Comparison of ENCODE assay signal across 12 cellular contexts in genomic region chr16:2196981-2197511, GRCh38. TPM values are rescaled to one million over a fixed set of nuclear protein-coding genes. Genes with fewer than 3 reads are reported as not detected.
DNase-seq lines count a peak whose midpoint lies in the region; ATAC-seq, FAIRE-seq and TF ChIP-seq lines count a peak whose summit lies in the region.
"Had no signal": no experiment of that assay in that cellular context is flagged by ENCODE, and none has a peak within 500 bp of the region (broad histone marks: within the 10 kb centered on the region; RNA-seq: fewer than 3 reads in every experiment).

No MANE protein-coding gene starts in this region.

- POLR2A ChIA-PET in A549 (lab: Yijun Ruan, JAX), result interaction anchor here (1.5 kb wide), 1 partner anchor 42 kb away, joined by 3 read pairs; the partner anchor contains the start of gene TRAF7

- intact Hi-C loops in breast epithelium (cut with DNase I; ENCODE audit: low total_unique reads) (no loop called here), natural killer cell (cut with micrococcal nuclease) (no loop called here)

- H3K27me3 ChIP-seq in GM23338 (ENCODE audit: insufficient read depth), result peaks cover 52% of the 10 kb centered on the region
- H3K27me3 ChIP-seq in breast epithelium, result no peaks in the 10 kb centered on the region
- no peaks in the 10 kb centered on the region for H3K27me3 ChIP-seq in Karpas-422 (ENCODE audit: low read length)

- TF ChIP-seq POLR2A in A549 (IDR thresholded peaks at IDR 0.05; ENCODE audit: low read length) (no peak), breast epithelium (IDR thresholded peaks at IDR 0.05) (no peak)

- no peak for ATAC-seq in A549
- peak; percentile 4; the same call in 2 of the 3 replicates for ATAC-seq in GM23338
- ATAC-seq in natural killer cell, result no peak
- no peak for ATAC-seq in GM18868 (IDR thresholded peaks at IDR 0.05; ENCODE audit: unreplicated experiment)

- DNase-seq in A549 (ENCODE audit: low read depth in 1 of 2, low spot score in 1 of 2) (no peak), GM23338 (ENCODE audit: low spot score) (no peak), breast epithelium (ENCODE audit: low spot score in 2 of 2) (no peak), natural killer cell (no peak), GM19238 (ENCODE audit: insufficient read length, low spot score) (no peak), Karpas-422 (no peak), cortex of kidney (lab: John Stamatoyannopoulos, UW) (no peak)
- DNase-seq: islet precursor cell, NCI-H187 treated with DMSO at 0.1 percent for 48 hours had no signal

- no peaks in the 10 kb centered on the region for H3K9me3 ChIP-seq in A549
- no peaks in the 10 kb centered on the region for H3K9me3 ChIP-seq in breast epithelium
- H3K9me3 ChIP-seq in Karpas-422 (ENCODE audit: low read length), result no peaks in the 10 kb centered on the region

- TF ChIP-seq CTCF in A549 (IDR thresholded peaks at IDR 0.05), result no peak
- TF ChIP-seq CTCF in GM23338 (conservative IDR thresholded peaks at IDR 0.05; ENCODE audit: low read depth in 2 of 2), result no peak
- no peak for TF ChIP-seq CTCF in breast epithelium (IDR thresholded peaks at IDR 0.05)
- TF ChIP-seq CTCF in natural killer cell (IDR thresholded peaks at IDR 0.05), result no peak

- H2AFZ ChIP-seq in GM23338 (peak overlapping the region; percentile 74), Karpas-422 (ENCODE audit: low read length) (no peak overlapping the region)

- H3K9me3 Mint-ChIP-seq in GM23338 (no peaks in the 10 kb centered on the region), natural killer cell (no peaks in the 10 kb centered on the region)

- H3K27me3 Mint-ChIP-seq in GM23338 (ENCODE audit: insufficient read depth, low read depth, poor library complexity), result peaks cover 33% of the 10 kb centered on the region
- peaks cover 11 to 26% of the 10 kb centered on the region in 2 donors for H3K27me3 Mint-ChIP-seq in natural killer cell (ENCODE audit: low read depth in 2 of 2)

- H3K4me1 ChIP-seq in A549 (peaks cover 18% of the 10 kb centered on the region), GM23338 (ENCODE audit: insufficient read depth) (no peaks in the 10 kb centered on the region; the same call in 1 of the 2 replicates), breast epithelium (peaks cover 5 to 14% of the 10 kb centered on the region in 2 donors), Karpas-422 (ENCODE audit: low read length) (peaks cover 9% of the 10 kb centered on the region)

- H3K27ac ChIP-seq in A549 (peak overlapping the region; percentile 54 to 86; a peak in 4 of 6 replicates), GM23338 (ENCODE audit: low read depth) (no peak overlapping the region), breast epithelium (no peak overlapping the region), Karpas-422 (ENCODE audit: low read length) (no peak overlapping the region)
- H3K27ac ChIP-seq: epithelial cell of prostate had no signal

- H3K36me3 ChIP-seq in GM23338 (ENCODE audit: insufficient read depth) (no peaks in the 10 kb centered on the region), breast epithelium (no peaks in the 10 kb centered on the region), Karpas-422 (ENCODE audit: insufficient read depth, low read length) (no peaks in the 10 kb centered on the region)

- no peak for TF ChIP-seq RAD21 in A549 (conservative IDR thresholded peaks at IDR 0.05 in 1 of 2, IDR thresholded peaks at IDR 0.05 in 1 of 2)

- H3K36me3 Mint-ChIP-seq in GM23338 (ENCODE audit: low read depth) (no peaks in the 10 kb centered on the region; the same call in 2 of the 3 replicates), natural killer cell (no peaks in the 10 kb centered on the region)

- H3K4me2 ChIP-seq in A549, result peak overlapping the region; percentile 97
- H3K4me2 ChIP-seq in GM23338, result peak overlapping the region; percentile 81
- no peak overlapping the region for H3K4me2 ChIP-seq in Karpas-422 (ENCODE audit: low read depth, low read length, poor library complexity, severe bottlenecking)

- no peaks in the 10 kb centered on the region for H3F3A ChIP-seq in GM23338 (replicated peaks; ENCODE audit: low read depth)

- no peaks in the 10 kb centered on the region for H3K4me1 Mint-ChIP-seq in GM23338
- H3K4me1 Mint-ChIP-seq in natural killer cell, result peaks cover 0 to 5% of the 10 kb centered on the region in 2 donors

- H3K9me2 ChIP-seq in GM23338 (ENCODE audit: insufficient read depth) (no peaks in the 10 kb centered on the region), Karpas-422 (replicated peaks; ENCODE audit: insufficient read depth, low read length) (no peaks in the 10 kb centered on the region)

- no peak for TF ChIP-seq EP300 in A549 (IDR thresholded peaks at IDR 0.05)

- H3K4me3 ChIP-seq in A549 (peak overlapping the region; percentile 58), GM23338 (peak overlapping the region; percentile 53), breast epithelium (peak overlapping the region; percentile 7 to 85 (median 44)), Karpas-422 (ENCODE audit: low read length) (no peak overlapping the region)

- H3K79me2 ChIP-seq in GM23338 (replicated peaks; ENCODE audit: insufficient read depth) (no peaks in the 10 kb centered on the region), Karpas-422 (ENCODE audit: low read length) (no peaks in the 10 kb centered on the region)

- H3K9ac ChIP-seq in Karpas-422 (ENCODE audit: low read length), result no peak overlapping the region

- no peak for FAIRE-seq in A549 (lab: Jason Lieb, UNC)

- H3K27ac Mint-ChIP-seq in GM23338 (no peak overlapping the region), natural killer cell (no peak overlapping the region)

- WGBS in A549 (ENCODE audit: missing lambda C conversion rate), result 77% methylated on average over 16 of the region's 32 CpGs

- CTCF ChIA-PET in A549 (lab: Yijun Ruan, JAX), result interaction anchor here (0.5 to 5.0 kb wide), 3 partner anchors 20 to 217 kb away, joined by 3 to 33 read pairs (median 4); partner anchors contain the start of gene ECI1

- no peaks in the 10 kb centered on the region for H4K20me1 ChIP-seq in GM23338 (replicated peaks; ENCODE audit: insufficient read depth)
- peaks cover 4% of the 10 kb centered on the region; the same call in 1 of the 2 replicates for H4K20me1 ChIP-seq in Karpas-422 (ENCODE audit: insufficient read depth, low read depth, low read length)

- H3K4me3 Mint-ChIP-seq in GM23338 (peak overlapping the region; percentile 63), natural killer cell (peak overlapping the region; percentile 77)

RNA-seq across cellular contexts. Expression of gene CASKIN1, which starts 0.6 kb away (rescaled TPM):
- polyA plus RNA-seq in A549 (2011; rRNA removed), result 0.13 and 0.27 TPM in 2 replicates
- polyA plus RNA-seq in A549 (2012; cell fraction: cytosol; rRNA removed), result 0.75 and 1.2 TPM in 2 replicates
- 4.4 and 5.5 TPM in 2 replicates for polyA plus RNA-seq in A549 (2012; cell fraction: nucleus; rRNA removed)
- polyA plus RNA-seq in A549 (2017; fragmentation: RNase III; extraction: RNeasy Plus Mini Kit Qiagen cat#74134 plus additional on column Dnase treatment), result 0.72 to 1.0 TPM (median 0.87 TPM) in 3 replicates
- 0.58 and 0.95 TPM in 2 replicates for polyA minus RNA-seq in A549 (2011; rRNA and poly(A)+ RNA removed)
- 2.4 and 6.2 TPM in 2 replicates for total RNA-seq in GM23338 (2014; rRNA removed; shearing (Covaris generic))
- polyA plus RNA-seq in GM23338 (2016; fragmentation: Nextera tagmentation; extraction: Ambion mirVana), result 1.0 TPM in 2 replicates
- total RNA-seq in breast epithelium, result under 1 TPM in 2 of 3 donors, not detected in 1; 0.33 to 0.44 TPM
- total RNA-seq in natural killer cell, result not detected
- 0.14 TPM in 1 of 2 replicates, not detected in the other for total RNA-seq in Karpas-422 (2014; rRNA removed; shearing (Covaris generic); ENCODE audit: low replicate concordance)
- total RNA-seq: RPMI7951 had no signal

RNA-seq across cellular contexts. Expression of gene MLST8, which starts 8.2 kb away (rescaled TPM):
- 46.8 and 49.5 TPM in 2 replicates for polyA plus RNA-seq in A549 (2011; rRNA removed)
- polyA plus RNA-seq in A549 (2012; cell fraction: cytosol; rRNA removed), result 104 and 110 TPM in 2 replicates
- polyA plus RNA-seq in A549 (2012; cell fraction: nucleus; rRNA removed), result 151 and 193 TPM in 2 replicates
- polyA plus RNA-seq in A549 (2017; fragmentation: RNase III; extraction: RNeasy Plus Mini Kit Qiagen cat#74134 plus additional on column Dnase treatment), result 48.4 to 53.9 TPM (median 50.4 TPM) in 3 replicates
- 56.8 and 69.3 TPM in 2 replicates for polyA minus RNA-seq in A549 (2011; rRNA and poly(A)+ RNA removed)
- total RNA-seq in GM23338 (2014; rRNA removed; shearing (Covaris generic)), result 98.1 and 138 TPM in 2 replicates
- 55.3 and 58.8 TPM in 2 replicates for polyA plus RNA-seq in GM23338 (2016; fragmentation: Nextera tagmentation; extraction: Ambion mirVana)
- total RNA-seq in breast epithelium, result 10 to 100 TPM; 42.7 to 48.1 (median 46.5) TPM
- total RNA-seq in natural killer cell, result 10 to 100 TPM; 19.7 to 30.2 (median 27.8) TPM
- total RNA-seq in Karpas-422 (2014; rRNA removed; shearing (Covaris generic); ENCODE audit: low replicate concordance), result 46.3 and 67.0 TPM in 2 replicates

RNA-seq across cellular contexts. Expression of gene BRICD5, which starts 13.6 kb away (rescaled TPM):
- polyA plus RNA-seq in A549 (2011; rRNA removed) (2.0 and 3.1 TPM in 2 replicates), A549 (2017; fragmentation: RNase III; extraction: RNeasy Plus Mini Kit Qiagen cat#74134 plus additional on column Dnase treatment) (7.4 to 11.6 TPM (median 9.1 TPM) in 3 replicates), GM23338 (2016; fragmentation: Nextera tagmentation; extraction: Ambion mirVana) (4.8 and 6.3 TPM in 2 replicates)
- polyA plus RNA-seq in A549 (2012; cell fraction: cytosol; rRNA removed), result 6.3 TPM in 2 replicates
- 65.9 and 71.3 TPM in 2 replicates for polyA plus RNA-seq in A549 (2012; cell fraction: nucleus; rRNA removed)
- 0.54 and 1.9 TPM in 2 replicates for polyA minus RNA-seq in A549 (2011; rRNA and poly(A)+ RNA removed)
- 3.8 and 5.3 TPM in 2 replicates for total RNA-seq in GM23338 (2014; rRNA removed; shearing (Covaris generic))
- total RNA-seq in breast epithelium (1 to 10 TPM; 1.4 to 7.5 (median 5.9) TPM), natural killer cell (1 to 10 TPM; 3.2 to 5.2 (median 3.6) TPM)
- total RNA-seq in Karpas-422 (2014; rRNA removed; shearing (Covaris generic); ENCODE audit: low replicate concordance), result 3.7 and 7.9 TPM in 2 replicates

RNA-seq across cellular contexts. Expression of gene PGP, which starts 17.6 kb away (rescaled TPM):
- polyA plus RNA-seq in A549 (2011; rRNA removed) (13.9 and 15.0 TPM in 2 replicates), A549 (2017; fragmentation: RNase III; extraction: RNeasy Plus Mini Kit Qiagen cat#74134 plus additional on column Dnase treatment) (27.7 to 33.7 TPM (median 31.9 TPM) in 3 replicates), GM23338 (2016; fragmentation: Nextera tagmentation; extraction: Ambion mirVana) (44.4 and 52.1 TPM in 2 replicates)
- polyA plus RNA-seq in A549 (2012; cell fraction: cytosol; rRNA removed), result 37.0 and 52.9 TPM in 2 replicates
- 67.6 and 101 TPM in 2 replicates for polyA plus RNA-seq in A549 (2012; cell fraction: nucleus; rRNA removed)
- polyA minus RNA-seq in A549 (2011; rRNA and poly(A)+ RNA removed), result 7.6 TPM in 2 replicates
- total RNA-seq in GM23338 (2014; rRNA removed; shearing (Covaris generic)), result 59.3 and 80.3 TPM in 2 replicates
- total RNA-seq in breast epithelium (10 to 100 TPM in 2 of 3 donors, 1 to 10 TPM in 1; 9.1 to 14.7 (median 12.9) TPM), natural killer cell (10 to 100 TPM in 2 of 3 donors, 1 to 10 TPM in 1; 9.7 to 12.8 (median 12.4) TPM)
- total RNA-seq in Karpas-422 (2014; rRNA removed; shearing (Covaris generic); ENCODE audit: low replicate concordance), result 26.5 and 42.1 TPM in 2 replicates

RNA-seq across cellular contexts. Expression of gene E4F1, which starts 26.3 kb away (rescaled TPM):
- 10.4 and 11.0 TPM in 2 replicates for polyA plus RNA-seq in A549 (2011; rRNA removed)
- 39.5 and 43.4 TPM in 2 replicates for polyA plus RNA-seq in A549 (2012; cell fraction: cytosol; rRNA removed)
- polyA plus RNA-seq in A549 (2012; cell fraction: nucleus; rRNA removed), result 164 and 278 TPM in 2 replicates
- 22.0 to 24.4 TPM (median 23.3 TPM) in 3 replicates for polyA plus RNA-seq in A549 (2017; fragmentation: RNase III; extraction: RNeasy Plus Mini Kit Qiagen cat#74134 plus additional on column Dnase treatment)
- 7.4 and 9.8 TPM in 2 replicates for polyA minus RNA-seq in A549 (2011; rRNA and poly(A)+ RNA removed)
- total RNA-seq in GM23338 (2014; rRNA removed; shearing (Covaris generic)), result 42.0 and 45.5 TPM in 2 replicates
- polyA plus RNA-seq in GM23338 (2016; fragmentation: Nextera tagmentation; extraction: Ambion mirVana), result 22.6 and 22.7 TPM in 2 replicates
- 10 to 100 TPM; 19.0 to 40.2 (median 34.7) TPM for total RNA-seq in breast epithelium
- 10 to 100 TPM; 43.6 to 45.7 (median 45.7) TPM for total RNA-seq in natural killer cell
- total RNA-seq in Karpas-422 (2014; rRNA removed; shearing (Covaris generic); ENCODE audit: low replicate concordance), result 14.8 and 36.9 TPM in 2 replicates

Comparison
In these comparisons a context has a peak if more than half of its experiments do, and no peak if none do; other contexts are left out.
1. H3K27ac ChIP-seq: peak in A549 (2 of 2); none in GM23338 (single experiment), breast epithelium (0 of 2) and Karpas-422 (single experiment).